21 cellular contexts compared by ENCODE assay signal in genomic region chr3:168990111-168990510, GRCh38.
"Had no signal": no experiment of that assay in that cellular context is flagged by ENCODE, and none has a peak within 500 bp of the region (broad histone marks: within the 10 kb centered on the region; RNA-seq: fewer than 3 reads in every experiment).

No MANE protein-coding gene starts in this region.

- DNase-seq: activated CD4-positive, alpha-beta T cell treated with anti-CD3 and anti-CD28 coated beads, Interleukin-2, amount 10 ng/mL, durations not matched to agents 7 days and 5 days; activated effector memory CD4-positive, alpha-beta T cell treated with anti-CD3 and anti-CD28 coated beads, Interleukin-2, amount 50 U/mL, for 16 hours; activated naive CD4-positive, alpha-beta T cell treated with anti-CD3 and anti-CD28 coated beads, Interleukin-2, amount 50 U/mL, for 16 hours; activated T-cell treated with anti-CD3 and anti-CD28 coated beads, Interleukin-2, amount 50 U/mL, for 72 hours; dorsolateral prefrontal cortex; endodermal cell; heart right ventricle; left colon; midbrain; nephron progenitor cell; occipital lobe; posterior cingulate gyrus; SJCRH30; stimulated activated CD4-positive, alpha-beta T cell treated with anti-CD3 and anti-CD28 coated beads, Interleukin-2, amount 100 ng/mL, for 24 hours; stimulated activated naive CD4-positive, alpha-beta T cell treated with Interleukin-2 at 50 U/mL for 16 hours; SW 1271; T-helper 2 cell; tibial artery had no signal

- ATAC-seq: activated CD4-positive, CD25-positive, alpha-beta regulatory T cell treated with anti-CD3 and anti-CD28 coated beads, Interleukin-2, amount 50 U/mL, for 24 hours; activated T-cell treated with anti-CD3 and anti-CD28 coated beads, Interleukin-2, amount 50 U/mL, for 72 hours; left colon had no signal

- H3K4me1 ChIP-seq: SJCRH30, tibial artery had no signal

- H3K36me3 ChIP-seq: gastroesophageal sphincter, heart right ventricle, SJCRH30, tibial artery had no signal

- H3K4me3 ChIP-seq: dorsolateral prefrontal cortex, gastroesophageal sphincter, heart right ventricle, lung, SJCRH30, tibial artery had no signal

- H3K27ac ChIP-seq: dorsolateral prefrontal cortex, gastroesophageal sphincter, heart right ventricle, SJCRH30, tibial artery had no signal

- H3K9me3 ChIP-seq: gastroesophageal sphincter, heart right ventricle, SJCRH30, tibial artery had no signal

- H3K27me3 ChIP-seq: gastroesophageal sphincter, heart right ventricle, SJCRH30, tibial artery had no signal
